Comparison of ENCODE assay signal across 14 cellular contexts in genomic region chr18:3058328-3059191, GRCh38. TPM values are rescaled to one million over a fixed set of nuclear protein-coding genes. Genes with fewer than 3 reads are reported as not detected.
DNase-seq lines count a peak whose midpoint lies in the region; ATAC-seq and TF ChIP-seq lines count a peak whose summit lies in the region.
"Had no signal": no experiment of that assay in that cellular context is flagged by ENCODE, and none has a peak within 500 bp of the region (broad histone marks: within the 10 kb centered on the region; RNA-seq: fewer than 3 reads in every experiment).

No MANE protein-coding gene starts in this region.

- H3K27ac ChIP-seq in tibial nerve, result peak overlapping the region; percentile 31 to 79 (median 75)
- H3K27ac ChIP-seq: thoracic aorta had no signal

- TF ChIP-seq EP300 in tibial nerve (IDR thresholded peaks at IDR 0.05), result no peak

- 82 to 86% methylated on average over 6 of the region's 6 CpGs for WGBS in tibial nerve, 2 donors

- H3K27me3 Mint-ChIP-seq in activated naive CD4-positive, alpha-beta T cell treated with anti-CD3 and anti-CD28 coated beads for 36 hours (ENCODE audit: low read depth), result no peaks in the 10 kb centered on the region
- no peaks in the 10 kb centered on the region for H3K27me3 Mint-ChIP-seq in activated T-helper 17 cell treated with anti-CD3 and anti-CD28 coated beads, Interleukin-2, amount 50 U/mL, for 72 hours

- H3K27me3 ChIP-seq in tibial nerve, result no peaks in the 10 kb centered on the region

- TF ChIP-seq POLR2A in tibial nerve (IDR thresholded peaks at IDR 0.05), result no peak

- H3K36me3 ChIP-seq in tibial nerve, result no peaks in the 10 kb centered on the region
- H3K36me3 ChIP-seq: thoracic aorta had no signal

- H3K4me1 Mint-ChIP-seq in activated naive CD4-positive, alpha-beta T cell treated with anti-CD3 and anti-CD28 coated beads for 36 hours (ENCODE audit: low read depth), result peaks cover 64% of the 10 kb centered on the region
- peaks cover 46% of the 10 kb centered on the region for H3K4me1 Mint-ChIP-seq in activated T-helper 17 cell treated with anti-CD3 and anti-CD28 coated beads, Interleukin-2, amount 50 U/mL, for 72 hours

- no peak overlapping the region for H3K4me3 ChIP-seq in tibial nerve
- H3K4me3 ChIP-seq: thoracic aorta had no signal

- H3K27ac Mint-ChIP-seq in activated naive CD4-positive, alpha-beta T cell treated with anti-CD3 and anti-CD28 coated beads for 36 hours, result peak overlapping the region; percentile 14
- H3K27ac Mint-ChIP-seq in activated T-helper 17 cell treated with anti-CD3 and anti-CD28 coated beads, Interleukin-2, amount 50 U/mL, for 72 hours, result peak overlapping the region; percentile 89

- H3K36me3 Mint-ChIP-seq in activated naive CD4-positive, alpha-beta T cell treated with anti-CD3 and anti-CD28 coated beads for 36 hours (ENCODE audit: low read depth), result peaks cover 1% of the 10 kb centered on the region
- peaks cover 14% of the 10 kb centered on the region for H3K36me3 Mint-ChIP-seq in activated T-helper 17 cell treated with anti-CD3 and anti-CD28 coated beads, Interleukin-2, amount 50 U/mL, for 72 hours (ENCODE audit: low read depth)

- H3K9me3 ChIP-seq in tibial nerve, result no peaks in the 10 kb centered on the region
- H3K9me3 ChIP-seq: thoracic aorta had no signal

- CTCF ChIA-PET in activated naive CD4-positive, alpha-beta T cell treated with anti-CD3 and anti-CD28 coated beads for 36 hours (lab: Charles Lee), result interaction anchor here (1.1 to 7.7 kb wide), 2 partner anchors 63 to 64 kb away, joined by 3 to 133 read pairs; no protein-coding TSS in a partner anchor

- peak; percentile 47 for ATAC-seq in activated T-helper 17 cell treated with anti-CD3 and anti-CD28 coated beads, Interleukin-2, amount 50 U/mL, for 72 hours (replicated peaks)
- ATAC-seq in HG03175 (IDR thresholded peaks at IDR 0.05; ENCODE audit: unreplicated experiment), result no peak
- no peak for ATAC-seq in HG03460 (IDR thresholded peaks at IDR 0.05; ENCODE audit: unreplicated experiment)

- peaks cover 0 to 52% (median 22%) of the 10 kb centered on the region in 4 donors for H3K4me1 ChIP-seq in tibial nerve

- no peak overlapping the region for H3K4me3 Mint-ChIP-seq in activated naive CD4-positive, alpha-beta T cell treated with anti-CD3 and anti-CD28 coated beads for 36 hours
- peak overlapping the region; percentile 90 for H3K4me3 Mint-ChIP-seq in activated T-helper 17 cell treated with anti-CD3 and anti-CD28 coated beads, Interleukin-2, amount 50 U/mL, for 72 hours

- no peak for DNase-seq in activated naive CD4-positive, alpha-beta T cell treated with anti-CD3 and anti-CD28 coated beads for 36 hours
- no peak for DNase-seq in activated naive CD4-positive, alpha-beta T cell (lab: John Stamatoyannopoulos, UW)
- peak; percentile 35 for DNase-seq in islet precursor cell
- no peak for DNase-seq in tibial nerve (ENCODE audit: low spot score in 2 of 2)
- no peak for DNase-seq in HUDEP-2 (lab: John Stamatoyannopoulos, UW; ENCODE audit: unreplicated experiment in 76 of 76)
- DNase-seq: effector CD8-positive, alpha-beta T cell; EL; hippocampal formation; MV-4-11; NCI-H2227 treated with DMSO at 0.1 percent for 48 hours had no signal

- peaks cover 2% of the 10 kb centered on the region for H3K9me3 Mint-ChIP-seq in activated naive CD4-positive, alpha-beta T cell treated with anti-CD3 and anti-CD28 coated beads for 36 hours
- H3K9me3 Mint-ChIP-seq in activated T-helper 17 cell treated with anti-CD3 and anti-CD28 coated beads, Interleukin-2, amount 50 U/mL, for 72 hours, result no peaks in the 10 kb centered on the region

- intact Hi-C loops in activated naive CD4-positive, alpha-beta T cell treated with anti-CD3 and anti-CD28 coated beads for 36 hours (cut with micrococcal nuclease), result no loop called here

- no peak for TF ChIP-seq CTCF in tibial nerve (IDR thresholded peaks at IDR 0.05)

RNA-seq across cellular contexts. Expression of gene LPIN2, which starts 45.6 kb away (rescaled TPM):
- 10 to 100 TPM; 62.4 to 65.7 TPM for total RNA-seq in activated naive CD4-positive, alpha-beta T cell treated with anti-CD3 and anti-CD28 coated beads for 36 hours
- 10 to 100 TPM; 45.8 to 78.1 TPM for total RNA-seq in activated T-helper 17 cell treated with anti-CD3 and anti-CD28 coated beads, Interleukin-2, amount 50 U/mL, for 72 hours
- total RNA-seq in tibial nerve, result 10 to 100 TPM; 22.7 to 29.3 (median 25.8) TPM
